In genomic region chr12:55746147-55746912, GRCh38 we compare ENCODE assay signal across 10 cellular contexts. TPM values are rescaled to one million over a fixed set of nuclear protein-coding genes. Genes with fewer than 3 reads are reported as not detected.
DNase-seq lines count a peak whose midpoint lies in the region; ATAC-seq, FAIRE-seq and TF ChIP-seq lines count a peak whose summit lies in the region.
"Had no signal": no experiment of that assay in that cellular context is flagged by ENCODE, and none has a peak within 500 bp of the region (broad histone marks: within the 10 kb centered on the region; RNA-seq: fewer than 3 reads in every experiment).

No MANE protein-coding gene starts in this region.

- peaks cover 6 to 33% (median 23%) of the 10 kb centered on the region in 4 experiments for H3K36me3 ChIP-seq in H1 (ENCODE audit: control insufficient read depth in 2 of 4, insufficient read depth in 4 of 4, low read length in 3 of 4)
- H3K36me3 ChIP-seq: colonic mucosa had no signal

- H3K23me2 ChIP-seq in H1 (ENCODE audit: low read depth, low read length): peaks cover 29% of the 10 kb centered on the region

- peaks cover 36% of the 10 kb centered on the region for H3K4me1 Mint-ChIP-seq in activated naive CD4-positive, alpha-beta T cell treated with anti-CD3 and anti-CD28 coated beads, Interleukin-2, amount 50 U/mL, for 24 hours
- peaks cover 34 to 53% of the 10 kb centered on the region in 2 donors for H3K4me1 Mint-ChIP-seq in stimulated activated naive B cell treated with anti-CD40 and anti-IgM and Interleukin-4, amounts not matched to agents 10 μg/mL and 1 μg/mL and 100 μg/mL, for 72 hours

- peak overlapping the region; percentile 95 for H3K14ac ChIP-seq in H1 (ENCODE audit: insufficient read length)

- ATAC-seq in stimulated activated naive B cell treated with anti-CD40 and anti-IgM and Interleukin-4, amounts not matched to agents 10 μg/mL and 1 μg/mL and 100 μg/mL, for 72 hours (replicated peaks): no peak

- H2BK12ac ChIP-seq in H1 (ENCODE audit: low read depth, low read length): peak overlapping the region; percentile 93

- H3K9me3 Mint-ChIP-seq in activated naive CD4-positive, alpha-beta T cell treated with anti-CD3 and anti-CD28 coated beads, Interleukin-2, amount 50 U/mL, for 24 hours: no peaks in the 10 kb centered on the region
- H3K9me3 Mint-ChIP-seq in stimulated activated naive B cell treated with anti-CD40 and anti-IgM and Interleukin-4, amounts not matched to agents 10 μg/mL and 1 μg/mL and 100 μg/mL, for 72 hours: no peaks in the 10 kb centered on the region

- H3K9me3 ChIP-seq in H1 (ENCODE audit: insufficient read depth in 2 of 2, low read depth in 1 of 2, low read length in 1 of 2): no peaks in the 10 kb centered on the region
- H3K9me3 ChIP-seq: colonic mucosa had no signal

- H3K27ac Mint-ChIP-seq in activated naive CD4-positive, alpha-beta T cell treated with anti-CD3 and anti-CD28 coated beads, Interleukin-2, amount 50 U/mL, for 24 hours: peak overlapping the region; percentile 41
- no peak overlapping the region for H3K27ac Mint-ChIP-seq in stimulated activated naive B cell treated with anti-CD40 and anti-IgM and Interleukin-4, amounts not matched to agents 10 μg/mL and 1 μg/mL and 100 μg/mL, for 72 hours

- no peak for DNase-seq in activated naive CD4-positive, alpha-beta T cell (lab: John Stamatoyannopoulos, UW)
- DNase-seq in H1 (ENCODE audit: low read depth in 1 of 2, low spot score in 2 of 2) (no peak), DMS79 (lab: John Stamatoyannopoulos, UW) (no peak)
- no peak for DNase-seq in stimulated activated naive B cell treated with anti-CD40 and anti-IgM and Interleukin-4, amounts not matched to agents 10 μg/mL and 1 μg/mL and 100 μg/mL, for 72 hours
- DNase-seq in central memory CD4-positive, alpha-beta T cell: no peak
- DNase-seq: colonic mucosa, NCI-H2029 had no signal

- no peak for FAIRE-seq in H1 (lab: Jason Lieb, UNC)
- FAIRE-seq: TTC549 had no signal

- H4K20me1 ChIP-seq in H1 (replicated peaks in 1 of 2; ENCODE audit: control insufficient read depth in 1 of 2, insufficient read depth in 2 of 2, low read length in 2 of 2): peaks cover 10 to 18% of the 10 kb centered on the region in 2 experiments

- peaks cover 8 to 37% (median 23%) of the 10 kb centered on the region in 4 experiments for H3K4me1 ChIP-seq in H1 (replicated peaks in 1 of 4; ENCODE audit: control insufficient read depth in 3 of 4, insufficient read depth in 4 of 4, low read length in 3 of 4)
- H3K4me1 ChIP-seq: colonic mucosa had no signal

- TF ChIP-seq POLR2A in H1 (IDR thresholded peaks at IDR 0.05; ENCODE audit: control extremely low read depth in 1 of 2, low read depth in 2 of 2, low read length in 2 of 2): no peak

- TF ChIP-seq CTCF in H1 (IDR thresholded peaks at IDR 0.05; ENCODE audit: control extremely low read depth in 1 of 3, insufficient read depth in 1 of 3, low read depth in 1 of 3, low read length in 3 of 3): no peak

- no peak overlapping the region for H3K23ac ChIP-seq in H1 (ENCODE audit: insufficient read length)

- H3K27ac ChIP-seq in H1 (ENCODE audit: low read depth, low read length): peak overlapping the region; percentile 12; the same call in 1 of the 2 replicates
- H3K27ac ChIP-seq: C4-2B, colonic mucosa had no signal

- H2BK15ac ChIP-seq in H1 (ENCODE audit: low read length): no peak overlapping the region

- peak overlapping the region; percentile 98 for H3K4ac ChIP-seq in H1 (replicated peaks; ENCODE audit: insufficient read length, low read depth, low read length)

- peaks cover 13% of the 10 kb centered on the region for H3K79me1 ChIP-seq in H1 (ENCODE audit: low read depth, low read length)

- CTCF ChIA-PET in H1 (lab: Charles Lee; ENCODE audit: partially characterized antibody): interaction anchor here (0.6 to 14.5 kb wide), 18 partner anchors 9 to 222 kb away, joined by 3 to 224 read pairs (median 5); partner anchors contain the start of genes CD63, ORMDL2 and SARNP

- H3K56ac ChIP-seq in H1 (replicated peaks; ENCODE audit: insufficient read length, low read depth, low read length): peak overlapping the region; percentile 26

- no peak overlapping the region for H3K4me3 Mint-ChIP-seq in activated naive CD4-positive, alpha-beta T cell treated with anti-CD3 and anti-CD28 coated beads, Interleukin-2, amount 50 U/mL, for 24 hours
- H3K4me3 Mint-ChIP-seq in stimulated activated naive B cell treated with anti-CD40 and anti-IgM and Interleukin-4, amounts not matched to agents 10 μg/mL and 1 μg/mL and 100 μg/mL, for 72 hours: peak overlapping the region; percentile 50 to 62

- peak overlapping the region; percentile 42 to 87 (median 66) for H3K4me3 ChIP-seq in H1 (ENCODE audit: extremely low read depth in 1 of 4, insufficient read depth in 2 of 4, low read depth in 3 of 4, low read length in 4 of 4)
- H3K4me3 ChIP-seq: colonic mucosa had no signal

- H2BK5ac ChIP-seq in H1 (ENCODE audit: low read depth, low read length): peak overlapping the region; percentile 90

- peak overlapping the region; percentile 88; the same call in 1 of the 2 replicates for H2AK5ac ChIP-seq in H1 (ENCODE audit: low read depth, low read length)

- H3K9ac ChIP-seq in H1 (replicated peaks in 1 of 4; ENCODE audit: extremely low read depth in 1 of 4, low read depth in 3 of 4, low read length in 3 of 4): peak overlapping the region in 2 of 4 experiments; percentile 29 to 81; a peak in 4 of 7 replicates

- peaks cover 10 to 52% of the 10 kb centered on the region in 2 experiments for H3K79me2 ChIP-seq in H1 (ENCODE audit: control insufficient read depth in 1 of 2, insufficient read depth in 2 of 2, low read length in 2 of 2)

- no peak for TF ChIP-seq EP300 in H1 (IDR thresholded peaks at IDR 0.05; ENCODE audit: borderline replicate concordance in 1 of 2, low read depth in 2 of 2, low read length in 2 of 2)

- H4K91ac ChIP-seq in H1 (replicated peaks; ENCODE audit: insufficient read length, low read length): peak overlapping the region; percentile 77

- TF ChIP-seq RAD21 in H1 (IDR thresholded peaks at IDR 0.05 in 1 of 2, conservative IDR thresholded peaks at IDR 0.05 in 1 of 2; ENCODE audit: low read depth in 2 of 2, low read length in 2 of 2): no peak

- H3K4me2 ChIP-seq in H1 (ENCODE audit: insufficient read depth in 1 of 2, low read depth in 2 of 2, low read length in 2 of 2): peak overlapping the region; percentile 82 to 93

- POLR2A ChIA-PET in H1 (lab: Charles Lee; ENCODE audit: partially characterized antibody): interaction anchor here (0.8 to 46.5 kb wide), 18 partner anchors 3 to 366 kb away, joined by 3 to 809 read pairs (median 6); partner anchors contain the start of genes BLOC1S1, CD63, DNAJC14 and GDF11

- no peak overlapping the region for H4K8ac ChIP-seq in H1 (ENCODE audit: extremely low read depth, insufficient read depth, low read length)

- H3K27me3 Mint-ChIP-seq in activated naive CD4-positive, alpha-beta T cell treated with anti-CD3 and anti-CD28 coated beads, Interleukin-2, amount 50 U/mL, for 24 hours: no peaks in the 10 kb centered on the region
- H3K27me3 Mint-ChIP-seq in stimulated activated naive B cell treated with anti-CD40 and anti-IgM and Interleukin-4, amounts not matched to agents 10 μg/mL and 1 μg/mL and 100 μg/mL, for 72 hours: peaks cover 0 to 5% of the 10 kb centered on the region in 2 donors

- H3K36me3 Mint-ChIP-seq in activated naive CD4-positive, alpha-beta T cell treated with anti-CD3 and anti-CD28 coated beads, Interleukin-2, amount 50 U/mL, for 24 hours: peaks cover 3% of the 10 kb centered on the region
- H3K36me3 Mint-ChIP-seq in stimulated activated naive B cell treated with anti-CD40 and anti-IgM and Interleukin-4, amounts not matched to agents 10 μg/mL and 1 μg/mL and 100 μg/mL, for 72 hours: peaks cover 6 to 24% of the 10 kb centered on the region in 2 donors

- no peaks in the 10 kb centered on the region for H3K27me3 ChIP-seq in H1 (replicated peaks in 1 of 4; ENCODE audit: control insufficient read depth in 3 of 4, extremely low read depth in 1 of 4, insufficient read depth in 3 of 4, low read length in 3 of 4)
- H3K27me3 ChIP-seq: colonic mucosa had no signal

- peak overlapping the region; percentile 73 for H2BK120ac ChIP-seq in H1 (replicated peaks; ENCODE audit: low read depth, low read length)

- peak overlapping the region; percentile 40; the same call in 1 of the 2 replicates for H2BK20ac ChIP-seq in H1 (ENCODE audit: low read length)

- H4K5ac ChIP-seq in H1 (ENCODE audit: insufficient read length, low read depth, low read length): peak overlapping the region; percentile 64

- 25% methylated on average over 4 of the region's 4 CpGs; no CpG with 5 or more reads in 1 of the 2 experiments for WGBS in H1 (ENCODE audit: extremely low coverage in 1 of 2, insufficient coverage in 1 of 2, insufficient read length in 1 of 2, insufficient replicate concordance in 2 of 2, low coverage in 1 of 2, low lambda C conversion rate in 2 of 2, missing lambda C conversion rate in 1 of 2), 2 experiments

- peak overlapping the region; percentile 99 for H3K18ac ChIP-seq in H1 (ENCODE audit: extremely low read depth, low read length)

- no peak overlapping the region for H2AFZ ChIP-seq in H1 (ENCODE audit: low read length)

RNA-seq across cellular contexts. Expression of gene GDF11, which starts 3.4 kb away (rescaled TPM):
- 15.1 and 18.2 TPM in 2 replicates for total RNA-seq in H1 (2021; fragmentation: NEBNext Ultra II Directional; extraction: Animal tissue kit (Norgen Biotek cat#: 25700))
- 12.1 and 17.6 TPM in 2 replicates for polyA plus RNA-seq in H1 (2011; rRNA removed)
- 12.0 TPM for polyA plus RNA-seq in H1 (2011; cell fraction: cytosol; rRNA removed)
- 42.6 TPM for polyA plus RNA-seq in H1 (2011; cell fraction: nucleus; rRNA removed)
- 10.2 to 20.2 TPM (median 16.6 TPM) in 4 replicates for polyA plus RNA-seq in H1 (2012, experiment 1 of 2)
- polyA plus RNA-seq in H1 (2012, experiment 2 of 2): 7.3 TPM
- 8.2 TPM for polyA plus RNA-seq in H1 (2013, experiment 1 of 2)
- polyA plus RNA-seq in H1 (2013, experiment 2 of 2): 8.0 TPM
- 12.7 and 17.0 TPM in 2 replicates for polyA minus RNA-seq in H1 (2011; rRNA and poly(A)+ RNA removed)
- 10.0 TPM for polyA minus RNA-seq in H1 (2011; cell fraction: cytosol; rRNA and poly(A)+ RNA removed)
- polyA minus RNA-seq in H1 (2011; cell fraction: nucleus; rRNA and poly(A)+ RNA removed): 26.5 TPM

RNA-seq across cellular contexts. Expression of gene CD63, which starts 17.5 kb away (rescaled TPM):
- total RNA-seq in H1 (2021; fragmentation: NEBNext Ultra II Directional; extraction: Animal tissue kit (Norgen Biotek cat#: 25700)): 440 and 460 TPM in 2 replicates
- polyA plus RNA-seq in H1 (2011; rRNA removed): 525 and 526 TPM in 2 replicates
- polyA plus RNA-seq in H1 (2011; cell fraction: cytosol; rRNA removed): 544 TPM
- polyA plus RNA-seq in H1 (2011; cell fraction: nucleus; rRNA removed): 196 TPM
- 431 to 625 TPM (median 595 TPM) in 4 replicates for polyA plus RNA-seq in H1 (2012, experiment 1 of 2)
- polyA plus RNA-seq in H1 (2012, experiment 2 of 2): 1,065 TPM
- polyA plus RNA-seq in H1 (2013, experiment 1 of 2): 1,099 TPM
- polyA plus RNA-seq in H1 (2013, experiment 2 of 2): 1,353 TPM
- polyA minus RNA-seq in H1 (2011; rRNA and poly(A)+ RNA removed): 146 and 194 TPM in 2 replicates
- 119 TPM for polyA minus RNA-seq in H1 (2011; cell fraction: cytosol; rRNA and poly(A)+ RNA removed)
- polyA minus RNA-seq in H1 (2011; cell fraction: nucleus; rRNA and poly(A)+ RNA removed): 71.1 TPM

RNA-seq across cellular contexts. Expression of gene RDH5, which starts 26.1 kb away (rescaled TPM):
- total RNA-seq in H1 (2021; fragmentation: NEBNext Ultra II Directional; extraction: Animal tissue kit (Norgen Biotek cat#: 25700)): 4.2 and 4.5 TPM in 2 replicates
- 6.0 and 7.1 TPM in 2 replicates for polyA plus RNA-seq in H1 (2011; rRNA removed)
- 8.7 TPM for polyA plus RNA-seq in H1 (2011; cell fraction: cytosol; rRNA removed)
- polyA plus RNA-seq in H1 (2011; cell fraction: nucleus; rRNA removed): 14.0 TPM
- 5.4 to 9.4 TPM (median 6.1 TPM) in 4 replicates for polyA plus RNA-seq in H1 (2012, experiment 1 of 2)
- polyA plus RNA-seq in H1 (2012, experiment 2 of 2): 2.8 TPM
- polyA plus RNA-seq in H1 (2013, experiment 1 of 2): 5.6 TPM
- 4.7 TPM for polyA plus RNA-seq in H1 (2013, experiment 2 of 2)
- polyA minus RNA-seq in H1 (2011; rRNA and poly(A)+ RNA removed): 6.7 and 7.3 TPM in 2 replicates
- 3.8 TPM for polyA minus RNA-seq in H1 (2011; cell fraction: cytosol; rRNA and poly(A)+ RNA removed)
- polyA minus RNA-seq in H1 (2011; cell fraction: nucleus; rRNA and poly(A)+ RNA removed): 14.1 TPM

RNA-seq across cellular contexts. Expression of gene BLOC1S1, which starts 30.5 kb away (rescaled TPM):
- total RNA-seq in H1 (2021; fragmentation: NEBNext Ultra II Directional; extraction: Animal tissue kit (Norgen Biotek cat#: 25700)): 84.3 and 91.1 TPM in 2 replicates
- polyA plus RNA-seq in H1 (2011; rRNA removed): 149 and 185 TPM in 2 replicates
- 215 TPM for polyA plus RNA-seq in H1 (2011; cell fraction: cytosol; rRNA removed)
- 132 TPM for polyA plus RNA-seq in H1 (2011; cell fraction: nucleus; rRNA removed)
- 124 to 187 TPM (median 163 TPM) in 4 replicates for polyA plus RNA-seq in H1 (2012, experiment 1 of 2)
- polyA plus RNA-seq in H1 (2012, experiment 2 of 2): 152 TPM
- 87.5 TPM for polyA plus RNA-seq in H1 (2013, experiment 1 of 2)
- polyA plus RNA-seq in H1 (2013, experiment 2 of 2): 85.4 TPM
- 41.3 and 44.1 TPM in 2 replicates for polyA minus RNA-seq in H1 (2011; rRNA and poly(A)+ RNA removed)
- 24.3 TPM for polyA minus RNA-seq in H1 (2011; cell fraction: cytosol; rRNA and poly(A)+ RNA removed)
- 27.7 TPM for polyA minus RNA-seq in H1 (2011; cell fraction: nucleus; rRNA and poly(A)+ RNA removed)

RNA-seq across cellular contexts. Expression of gene ITGA7, which starts 38.6 kb away (rescaled TPM):
- total RNA-seq in H1 (2021; fragmentation: NEBNext Ultra II Directional; extraction: Animal tissue kit (Norgen Biotek cat#: 25700)): 76.4 and 86.1 TPM in 2 replicates
- polyA plus RNA-seq in H1 (2011; rRNA removed): 57.6 and 81.5 TPM in 2 replicates
- 83.6 TPM for polyA plus RNA-seq in H1 (2011; cell fraction: cytosol; rRNA removed)
- polyA plus RNA-seq in H1 (2011; cell fraction: nucleus; rRNA removed): 576 TPM
- polyA plus RNA-seq in H1 (2012, experiment 1 of 2): 88.5 to 116 TPM (median 98.2 TPM) in 4 replicates
- 49.5 TPM for polyA plus RNA-seq in H1 (2012, experiment 2 of 2)
- 53.7 TPM for polyA plus RNA-seq in H1 (2013, experiment 1 of 2)
- 44.3 TPM for polyA plus RNA-seq in H1 (2013, experiment 2 of 2)
- polyA minus RNA-seq in H1 (2011; rRNA and poly(A)+ RNA removed): 39.1 and 41.6 TPM in 2 replicates
- 30.8 TPM for polyA minus RNA-seq in H1 (2011; cell fraction: cytosol; rRNA and poly(A)+ RNA removed)
- 103 TPM for polyA minus RNA-seq in H1 (2011; cell fraction: nucleus; rRNA and poly(A)+ RNA removed)
